In the genomic region with DNA sequence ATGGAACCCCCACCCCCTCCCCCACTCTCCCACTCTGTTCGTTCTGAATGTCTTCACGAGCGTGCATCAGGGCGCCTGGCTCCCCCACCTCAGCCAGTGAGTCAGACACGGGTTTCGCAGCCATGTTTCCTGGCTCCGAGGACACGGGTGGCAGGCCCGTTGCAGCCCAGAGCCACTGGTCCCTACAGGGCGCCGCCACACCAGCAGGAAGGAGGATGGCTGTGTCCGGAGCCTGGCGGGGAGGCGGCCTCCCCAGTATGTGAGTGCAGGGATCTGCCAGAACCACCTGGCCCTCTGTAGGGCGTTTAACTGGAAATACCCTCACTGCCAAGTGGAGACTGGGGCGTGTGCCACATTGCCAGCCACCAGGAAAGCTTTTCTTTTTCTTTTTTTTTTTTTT, we compare ENCODE assay signal across 18 cellular contexts. TPM values are rescaled to one million over a fixed set of nuclear protein-coding genes. Genes with fewer than 3 reads are reported as not detected.
DNase-seq lines count a peak whose midpoint lies in the region; TF ChIP-seq lines count a peak whose summit lies in the region.
"Had no signal": no experiment of that assay in that cellular context is flagged by ENCODE, and none has a peak within 500 bp of the region (broad histone marks: within the 10 kb centered on the region; RNA-seq: fewer than 3 reads in every experiment).

No MANE protein-coding gene starts in this region.

- peak overlapping the region; percentile 17 for H3K14ac ChIP-seq in neuronal stem cell (ENCODE audit: low read length)

- no peak overlapping the region for H3K23ac ChIP-seq in neuronal stem cell (ENCODE audit: low read depth, low read length, poor library complexity)

- WGBS in mammary epithelial cell (ENCODE audit: low coverage, missing lambda C conversion rate): 59% methylated on average over 7 of the region's 16 CpGs
- no CpG with 5 or more reads among the region's 16 CpGs for WGBS in neuronal stem cell (ENCODE audit: extremely low coverage in 2 of 2, insufficient read length in 2 of 2, insufficient replicate concordance in 1 of 2), 2 donors
- WGBS in urinary bladder: 75% methylated on average over 16 of the region's 16 CpGs

- no peak overlapping the region for H3K4me3 ChIP-seq in mammary epithelial cell (replicated peaks in 1 of 3; ENCODE audit: insufficient read depth in 1 of 3, low read depth in 2 of 3, low read length in 3 of 3)
- peak overlapping the region in 4 of 59 donors; percentile 1 to 30 (median 24) for H3K4me3 ChIP-seq in dorsolateral prefrontal cortex
- H3K4me3 ChIP-seq in neuronal stem cell (ENCODE audit: low read length in 2 of 2): no peak overlapping the region
- no peak overlapping the region for H3K4me3 ChIP-seq in urinary bladder (ENCODE audit: low read depth, low read length)
- H3K4me3 ChIP-seq in CD8-positive, alpha-beta memory T cell (ENCODE audit: low read length): no peak overlapping the region

- H3K4ac ChIP-seq in neuronal stem cell (ENCODE audit: low read length): no peak overlapping the region

- H3K27ac ChIP-seq in mammary epithelial cell (ENCODE audit: insufficient read depth, low read depth, low read length) (no peak overlapping the region), dorsolateral prefrontal cortex (peak overlapping the region in 55 of 59 donors; percentile 25 to 88 (median 70)), neuronal stem cell (replicated peaks; ENCODE audit: low read length) (peak overlapping the region; percentile 58), urinary bladder (ENCODE audit: low read depth) (peak overlapping the region; percentile 2)
- no peak overlapping the region for H3K27ac ChIP-seq in CD8-positive, alpha-beta memory T cell (ENCODE audit: low read depth, low read length)

- intact Hi-C loops in MCF 10A (cut with micrococcal nuclease): no loop called here
- intact Hi-C loops in mammary epithelial cell (cut with micrococcal nuclease): no loop called here
- intact Hi-C loops in dorsolateral prefrontal cortex (cut with DNase I): loop anchor here in 1 of 2 donors (5.0 kb wide), 1 partner anchor 35 kb away; no protein-coding TSS in a partner anchor

- DNase-seq in MCF 10A (ENCODE audit: unreplicated experiment): no peak
- DNase-seq in mammary epithelial cell: no peak
- peak in 2 of 10 donors; percentile 54 to 55 for DNase-seq in dorsolateral prefrontal cortex
- DNase-seq in neuronal stem cell (ENCODE audit: low spot score): no peak
- no peak for DNase-seq in COLO668 (lab: John Stamatoyannopoulos, UW; ENCODE audit: unreplicated experiment)
- DNase-seq in NCI-H1417 (lab: John Stamatoyannopoulos, UW): no peak
- no peak for DNase-seq in CD8-positive, alpha-beta memory T cell
- DNase-seq: 8988T; activated CD4-positive, alpha-beta T cell treated with anti-CD3 and anti-CD28 coated beads, Interleukin-2, amount 50 U/mL, for 48 hours; H7; KBM-7; NCI-H146; NCI-H524; stimulated activated CD4-positive, alpha-beta T cell treated with anti-CD3 and anti-CD28 coated beads, Interleukin-4, amount 100 ng/mL, for 4 hours had no signal

- POLR2A ChIA-PET in MCF 10A (lab: Yijun Ruan, JAX): interaction anchor here (0.6 to 2.4 kb wide), 10 partner anchors 10 to 40 kb away, joined by 3 to 17 read pairs (median 5); a partner anchor contains a TSS
- POLR2A ChIA-PET in CD8-positive, alpha-beta memory T cell (lab: Charles Lee): interaction anchor here (0.7 kb wide), 1 partner anchor 99 kb away, joined by 4 read pairs; a partner anchor contains a TSS

- BruUV-seq in MCF 10A (replicated peaks; lab: Mats Ljungman, UMichigan) (no TSS peak), mammary epithelial cell (replicated peaks; lab: Mats Ljungman, UMichigan) (no TSS peak)

- peaks cover 11% of the 10 kb centered on the region for H3K4me1 Mint-ChIP-seq in MCF 10A (ENCODE audit: insufficient read depth, unreplicated experiment)
- H3K4me1 Mint-ChIP-seq in CD8-positive, alpha-beta memory T cell: no peaks in the 10 kb centered on the region
- H3K4me1 Mint-ChIP-seq: memory B cell; stimulated activated memory B cell treated with anti-CD40 and anti-IgM and Interleukin-4, amounts not matched to agents 10 μg/mL and 1 μg/mL and 100 μg/mL, for 72 hours had no signal

- no peak overlapping the region for H4K91ac ChIP-seq in neuronal stem cell (ENCODE audit: low read depth, low read length, poor library complexity)

- H3K9me3 ChIP-seq in mammary epithelial cell (replicated peaks; ENCODE audit: insufficient read depth, low read length) (no peaks in the 10 kb centered on the region), neuronal stem cell (replicated peaks in 1 of 2; ENCODE audit: control insufficient read depth in 2 of 2, insufficient read depth in 1 of 2, low read depth in 1 of 2, low read length in 2 of 2) (peaks cover 0 to 4% of the 10 kb centered on the region in 2 donors)
- H3K9me3 ChIP-seq in CD8-positive, alpha-beta memory T cell (ENCODE audit: low read length): no peaks in the 10 kb centered on the region

- H2BK5ac ChIP-seq in neuronal stem cell (ENCODE audit: low read length): no peak overlapping the region

- CTCF ChIA-PET in MCF 10A (lab: Yijun Ruan, JAX) (interaction anchor here (0.8 kb wide), 1 partner anchor 38 kb away, joined by 3 read pairs; no protein-coding TSS in a partner anchor), mammary epithelial cell (lab: Charles Lee; ENCODE audit: low non-redundant PET) (no interaction called here)
- CTCF ChIA-PET in CD8-positive, alpha-beta memory T cell (lab: Charles Lee): interaction anchor here (1.3 kb wide), 1 partner anchor 137 kb away, joined by 3 read pairs; no protein-coding TSS in a partner anchor

- H3K9ac ChIP-seq in mammary epithelial cell (ENCODE audit: insufficient read depth, low read length) (no peak overlapping the region), neuronal stem cell (ENCODE audit: low read depth, low read length, poor library complexity) (no peak overlapping the region)

- H3K27me3 Mint-ChIP-seq in MCF 10A (ENCODE audit: insufficient read depth, unreplicated experiment): no peaks in the 10 kb centered on the region
- no peaks in the 10 kb centered on the region for H3K27me3 Mint-ChIP-seq in CD8-positive, alpha-beta memory T cell
- H3K27me3 Mint-ChIP-seq: memory B cell; stimulated activated memory B cell treated with anti-CD40 and anti-IgM and Interleukin-4, amounts not matched to agents 10 μg/mL and 1 μg/mL and 100 μg/mL, for 72 hours had no signal

- H3K4me1 ChIP-seq in mammary epithelial cell (ENCODE audit: insufficient read depth, low read length) (peaks cover 8% of the 10 kb centered on the region), neuronal stem cell (ENCODE audit: control insufficient read depth in 2 of 2, insufficient read depth in 1 of 2, low read depth in 1 of 2, low read length in 2 of 2) (peaks cover 0 to 2% of the 10 kb centered on the region in 2 donors), urinary bladder (ENCODE audit: insufficient read depth) (no peaks in the 10 kb centered on the region)
- no peaks in the 10 kb centered on the region for H3K4me1 ChIP-seq in CD8-positive, alpha-beta memory T cell (ENCODE audit: insufficient read depth, low read length)

- TF ChIP-seq CTCF in MCF 10A (IDR thresholded peaks at IDR 0.05; ENCODE audit: unreplicated experiment) (no peak), mammary epithelial cell (conservative IDR thresholded peaks at IDR 0.05 in 1 of 2, IDR thresholded peaks at IDR 0.05 in 1 of 2; ENCODE audit: extremely low read depth in 1 of 2, insufficient read depth in 1 of 2, low read depth in 1 of 2, low read length in 2 of 2) (no peak), dorsolateral prefrontal cortex (IDR thresholded peaks at IDR 0.05 in 54 of 56, conservative IDR thresholded peaks at IDR 0.05 in 2 of 56; ENCODE audit: low read depth in 1 of 56, partially characterized antibody in 56 of 56) (no peak)

- H3K27me3 ChIP-seq in mammary epithelial cell (ENCODE audit: insufficient read depth, low read length) (no peaks in the 10 kb centered on the region), dorsolateral prefrontal cortex (no peaks in the 10 kb centered on the region), neuronal stem cell (ENCODE audit: control insufficient read depth in 3 of 3, insufficient read depth in 3 of 3, low read depth in 1 of 3, low read length in 3 of 3) (no peaks in the 10 kb centered on the region)
- H3K27me3 ChIP-seq in CD8-positive, alpha-beta memory T cell (ENCODE audit: insufficient read depth, low read length, poor library complexity, severe bottlenecking): no peaks in the 10 kb centered on the region

- H2AK5ac ChIP-seq in neuronal stem cell (ENCODE audit: low read depth, low read length): no peak overlapping the region

- dilution Hi-C loops in mammary epithelial cell (cut with HindIII; ENCODE audit: low sequenced_read_pairs): no loop called here

- no peak overlapping the region for H2BK120ac ChIP-seq in neuronal stem cell (ENCODE audit: low read depth, low read length)

- peaks cover 83% of the 10 kb centered on the region for H3K36me3 Mint-ChIP-seq in MCF 10A (ENCODE audit: insufficient read depth, unreplicated experiment)
- peaks cover 0 to 52% (median 2%) of the 10 kb centered on the region in 3 donors for H3K36me3 Mint-ChIP-seq in CD8-positive, alpha-beta memory T cell

- H3K36me3 ChIP-seq in mammary epithelial cell (ENCODE audit: insufficient read depth, low read length) (peaks cover 13% of the 10 kb centered on the region), neuronal stem cell (replicated peaks in 1 of 2; ENCODE audit: control insufficient read depth in 2 of 2, insufficient read depth in 2 of 2, low read length in 2 of 2) (peaks cover 25 to 68% of the 10 kb centered on the region in 2 donors), urinary bladder (ENCODE audit: insufficient read depth) (peaks cover 5% of the 10 kb centered on the region)
- peaks cover 6% of the 10 kb centered on the region for H3K36me3 ChIP-seq in CD8-positive, alpha-beta memory T cell (ENCODE audit: insufficient read depth, low read length)

- H3K9me3 Mint-ChIP-seq in MCF 10A (ENCODE audit: unreplicated experiment): no peaks in the 10 kb centered on the region
- H3K9me3 Mint-ChIP-seq in CD8-positive, alpha-beta memory T cell: no peaks in the 10 kb centered on the region
- H3K9me3 Mint-ChIP-seq: memory B cell; stimulated activated memory B cell treated with anti-CD40 and anti-IgM and Interleukin-4, amounts not matched to agents 10 μg/mL and 1 μg/mL and 100 μg/mL, for 72 hours; T-helper 2 cell treated with Interferon-gamma antibody and Interleukin-4, amounts not matched to agents 5 μg/mL and 100 μg/mL, for 36 hours had no signal

- H3K18ac ChIP-seq in neuronal stem cell (ENCODE audit: low read length): no peak overlapping the region

- no peaks in the 10 kb centered on the region for H3K79me1 ChIP-seq in neuronal stem cell (ENCODE audit: low read depth, low read length)

- peaks cover 2% of the 10 kb centered on the region for H3K79me2 ChIP-seq in mammary epithelial cell (ENCODE audit: insufficient read depth, low read length)

- H4K8ac ChIP-seq in neuronal stem cell (ENCODE audit: low read depth, low read length): no peak overlapping the region

- peak overlapping the region; percentile 44 for H3K4me3 Mint-ChIP-seq in MCF 10A (ENCODE audit: unreplicated experiment)
- H3K4me3 Mint-ChIP-seq in CD8-positive, alpha-beta memory T cell: no peak overlapping the region
- H3K4me3 Mint-ChIP-seq: memory B cell; stimulated activated memory B cell treated with anti-CD40 and anti-IgM and Interleukin-4, amounts not matched to agents 10 μg/mL and 1 μg/mL and 100 μg/mL, for 72 hours; T-helper 2 cell treated with Interferon-gamma antibody and Interleukin-4, amounts not matched to agents 5 μg/mL and 100 μg/mL, for 36 hours had no signal

- in situ Hi-C loops in mammary epithelial cell (cut with MboI; ENCODE audit: low sequenced_read_pairs in 2 of 2): no loop called here

- H2BK15ac ChIP-seq in neuronal stem cell (ENCODE audit: low read length): no peak overlapping the region

- no peak overlapping the region for H3K4me2 ChIP-seq in mammary epithelial cell (ENCODE audit: insufficient read depth, low read depth, low read length)
- no peak overlapping the region for H3K4me2 ChIP-seq in neuronal stem cell (ENCODE audit: insufficient read depth, low read length, poor library complexity, severe bottlenecking)

- H4K20me1 ChIP-seq in mammary epithelial cell (ENCODE audit: insufficient read depth, low read length): no peaks in the 10 kb centered on the region

- H3K27ac Mint-ChIP-seq in MCF 10A (ENCODE audit: low read depth, unreplicated experiment): peak overlapping the region; percentile 90
- H3K27ac Mint-ChIP-seq in CD8-positive, alpha-beta memory T cell: peak overlapping the region in 2 of 8 donors; percentile 24 to 58
- H3K27ac Mint-ChIP-seq: memory B cell; stimulated activated memory B cell treated with anti-CD40 and anti-IgM and Interleukin-4, amounts not matched to agents 10 μg/mL and 1 μg/mL and 100 μg/mL, for 72 hours; T-helper 2 cell treated with Interferon-gamma antibody and Interleukin-4, amounts not matched to agents 5 μg/mL and 100 μg/mL, for 36 hours had no signal

- no peak overlapping the region for H2AFZ ChIP-seq in mammary epithelial cell (ENCODE audit: low read depth, low read length)
- H2AFZ ChIP-seq in neuronal stem cell (ENCODE audit: low read length): no peak overlapping the region

- H2BK12ac ChIP-seq in neuronal stem cell (ENCODE audit: low read length): no peak overlapping the region

RNA-seq across cellular contexts. Expression of a gene that starts 18.5 kb away (rescaled TPM):
- total RNA-seq in MCF 10A (2022): 60.5 and 75.0 TPM in 2 replicates
- 10 to 100 TPM; 10.7 to 78.9 TPM for total RNA-seq in mammary epithelial cell
- 148 TPM for polyA plus RNA-seq in mammary epithelial cell
- 31.7 TPM for polyA minus RNA-seq in mammary epithelial cell
- total RNA-seq in dorsolateral prefrontal cortex: 10 to 100 TPM; 21.2 to 46.5 (median 30.9) TPM
- 86.0 TPM for polyA plus RNA-seq in neuronal stem cell (2013, experiment 1 of 2)
- polyA plus RNA-seq in neuronal stem cell (2013, experiment 2 of 2): 88.8 TPM
- total RNA-seq in urinary bladder: 11.0 TPM
- 91.8 TPM for polyA plus RNA-seq in urinary bladder
- total RNA-seq in CD8-positive, alpha-beta memory T cell: 10 to 100 TPM; 48.0 to 48.4 TPM
- polyA plus RNA-seq in CD8-positive, alpha-beta memory T cell: 79.1 TPM

RNA-seq across cellular contexts. Expression of a gene that starts 31.8 kb away (rescaled TPM):
- total RNA-seq in MCF 10A (2022) (43.7 and 56.0 TPM in 2 replicates), mammary epithelial cell (10 to 100 TPM; 20.7 to 40.8 TPM), dorsolateral prefrontal cortex (10 to 100 TPM; 22.5 to 48.3 (median 31.5) TPM), urinary bladder (12.3 TPM)
- polyA plus RNA-seq in mammary epithelial cell (21.9 TPM), urinary bladder (11.6 TPM)
- 134 TPM for polyA minus RNA-seq in mammary epithelial cell
- polyA plus RNA-seq in neuronal stem cell (2013, experiment 1 of 2): 18.5 TPM
- 19.3 TPM for polyA plus RNA-seq in neuronal stem cell (2013, experiment 2 of 2)
- total RNA-seq in CD8-positive, alpha-beta memory T cell: 10 to 100 TPM; 87.4 to 93.4 TPM
- 21.8 TPM for polyA plus RNA-seq in CD8-positive, alpha-beta memory T cell

RNA-seq across cellular contexts. Expression of a gene that starts 38.7 kb away (rescaled TPM):
- 194 and 210 TPM in 2 replicates for total RNA-seq in MCF 10A (2022)
- total RNA-seq in mammary epithelial cell: 100 to 1,000 TPM in 1 of 2 donors, 10 to 100 TPM in 1; 51.5 to 152 TPM
- polyA plus RNA-seq in mammary epithelial cell: 217 TPM
- 129 TPM for polyA minus RNA-seq in mammary epithelial cell
- total RNA-seq in dorsolateral prefrontal cortex: 100 to 1,000 TPM; 169 to 469 (median 338) TPM
- 29.4 TPM for polyA plus RNA-seq in neuronal stem cell (2013, experiment 1 of 2)
- polyA plus RNA-seq in neuronal stem cell (2013, experiment 2 of 2): 26.2 TPM
- 30.8 TPM for total RNA-seq in urinary bladder
- 34.1 TPM for polyA plus RNA-seq in urinary bladder
- 10 to 100 TPM; 96.3 to 96.7 TPM for total RNA-seq in CD8-positive, alpha-beta memory T cell
- polyA plus RNA-seq in CD8-positive, alpha-beta memory T cell: 38.3 TPM

Comparison
In these comparisons a context has a peak if more than half of its experiments do, and no peak if none do; other contexts are left out.
1. H3K27ac ChIP-seq: peak in dorsolateral prefrontal cortex (55 of 59), neuronal stem cell (single experiment) and urinary bladder (single experiment); none in mammary epithelial cell (single experiment) and CD8-positive, alpha-beta memory T cell (single experiment).